Comparison of ENCODE assay signal across 17 cellular contexts in the genomic region with DNA sequence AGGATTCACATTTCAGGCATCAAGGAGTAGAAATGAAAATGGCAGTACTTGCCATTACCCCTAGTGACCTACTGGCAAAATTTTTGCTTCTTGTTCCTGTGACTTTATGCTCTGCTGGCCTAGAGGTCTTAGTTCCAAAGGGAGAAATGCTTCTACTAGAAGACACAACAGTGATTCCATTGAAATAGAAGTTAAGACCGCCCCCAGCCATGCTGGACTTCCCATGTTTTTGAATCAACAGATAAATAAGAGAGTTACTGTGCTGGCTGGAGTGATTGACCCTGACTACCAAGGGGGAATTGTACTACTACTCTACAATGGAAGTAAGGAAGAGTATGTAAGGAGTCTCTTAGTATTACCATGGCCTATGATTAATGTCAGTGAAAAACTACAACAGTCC.
"Had no signal": no experiment of that assay in that cellular context is flagged by ENCODE, and none has a peak within 500 bp of the region (broad histone marks: within the 10 kb centered on the region; RNA-seq: fewer than 3 reads in every experiment).

No MANE protein-coding gene starts in this region.

- DNase-seq: colonic mucosa; cortex of kidney; dermis blood vessel endothelial cell; dorsolateral prefrontal cortex; effector CD4-positive, alpha-beta T cell; effector CD8-positive, alpha-beta T cell; effector memory CD4-positive, alpha-beta T cell; effector memory CD8-positive, alpha-beta T cell; endodermal cell; erythroblast; esophagus squamous epithelium; foreskin fibroblast; foreskin keratinocyte; gastrocnemius medialis; glutamatergic neuron; heart left ventricle; heart right ventricle had no signal
